Comparison of ENCODE assay signal across 12 cellular contexts in genomic region chr6:134352786-134353480, GRCh38. TPM values are rescaled to one million over a fixed set of nuclear protein-coding genes. Genes with fewer than 3 reads are reported as not detected.
A peak's percentile ranks its signal among the peaks of the same experiment; 100 is the strongest.
DNase-seq lines count a peak whose midpoint lies in the region; ATAC-seq and TF ChIP-seq lines count a peak whose summit lies in the region.
"Had no signal": no experiment of that assay in that cellular context is flagged by ENCODE, and none has a peak within 500 bp of the region (broad histone marks: within the 10 kb centered on the region; RNA-seq: fewer than 3 reads in every experiment).

No MANE protein-coding gene starts in this region.

- ATAC-seq in HG02870 (IDR thresholded peaks at IDR 0.05; ENCODE audit: unreplicated experiment) (no peak), GM19328 (IDR thresholded peaks at IDR 0.05; ENCODE audit: unreplicated experiment) (no peak), GM18505 (IDR thresholded peaks at IDR 0.05; ENCODE audit: unreplicated experiment) (no peak)
- ATAC-seq: left colon had no signal

- H3K27ac ChIP-seq in ACC112 (ENCODE audit: low read depth, low read length): peak overlapping the region; percentile 60
- H3K27ac ChIP-seq: thyroid gland had no signal

- no peaks in the 10 kb centered on the region for H3K36me3 ChIP-seq in ACC112 (ENCODE audit: insufficient read depth, low read length)
- H3K36me3 ChIP-seq: thyroid gland had no signal

- peak overlapping the region; percentile 6 for H2AFZ ChIP-seq in ACC112 (ENCODE audit: low read length, unreplicated experiment)

- no peaks in the 10 kb centered on the region for H3K79me2 ChIP-seq in ACC112 (ENCODE audit: control insufficient read depth, insufficient read depth, low read length, unreplicated experiment)

- peaks cover 27% of the 10 kb centered on the region for H3K4me1 ChIP-seq in ACC112 (ENCODE audit: control insufficient read depth, insufficient read depth, low read length, unreplicated experiment)
- H3K4me1 ChIP-seq: thyroid gland had no signal

- no peak for TF ChIP-seq POLR2A in GM18505 (IDR thresholded peaks at IDR 0.05; ENCODE audit: borderline replicate concordance, extremely low read depth, insufficient read depth, insufficient read length)

- no peaks in the 10 kb centered on the region for H3K27me3 ChIP-seq in ACC112 (ENCODE audit: insufficient read depth, low read length)
- H3K27me3 ChIP-seq: thyroid gland had no signal

- DNase-seq in HCEC 1CT: peak; percentile 30
- DNase-seq in activated CD4-positive, alpha-beta T cell treated with anti-CD3 and anti-CD28 coated beads, Interleukin-2, amount 50 U/mL, for 48 hours: peak; percentile 22 to 34
- peak; percentile 55 for DNase-seq in hepatic stellate cell (ENCODE audit: low spot score)
- DNase-seq in mesenteric fat pad (ENCODE audit: low spot score): no peak
- DNase-seq: KG1, left colon, thyroid gland had no signal

- no peak overlapping the region for H3K4me3 ChIP-seq in ACC112 (ENCODE audit: low read depth, low read length)
- H3K4me3 ChIP-seq: skin epidermis, thyroid gland had no signal

RNA-seq across cellular contexts. Expression of gene SGK1, which starts 35.0 kb away (rescaled TPM):
- 265 TPM for total RNA-seq in mesenteric fat pad
